12 cellular contexts compared by ENCODE assay signal in genomic region chr5:43429016-43429415, GRCh38. TPM values are rescaled to one million over a fixed set of nuclear protein-coding genes. Genes with fewer than 3 reads are reported as not detected.
DNase-seq lines count a peak whose midpoint lies in the region; ATAC-seq, FAIRE-seq and TF ChIP-seq lines count a peak whose summit lies in the region.
"Had no signal": no experiment of that assay in that cellular context is flagged by ENCODE, and none has a peak within 500 bp of the region (broad histone marks: within the 10 kb centered on the region; RNA-seq: fewer than 3 reads in every experiment).

No MANE protein-coding gene starts in this region.

- no peak overlapping the region for H2BK12ac ChIP-seq in mesenchymal stem cell (ENCODE audit: low read length in 2 of 2)

- no peak overlapping the region for H2BK5ac ChIP-seq in mesenchymal stem cell (ENCODE audit: low read depth, low read length, poor library complexity, severe bottlenecking)

- RAD21 ChIA-PET in GM12878 (lab: Charles Lee; ENCODE audit: unreplicated experiment) = no interaction called here

- H3K9ac ChIP-seq in GM12878 (ENCODE audit: control insufficient read depth, insufficient read depth, low read length) = no peak overlapping the region
- H3K9ac ChIP-seq in mesenchymal stem cell (ENCODE audit: low read length) = no peak overlapping the region
- H3K9ac ChIP-seq: GM23248 had no signal

- H3K27me3 ChIP-seq in GM12878 (replicated peaks in 1 of 2; ENCODE audit: control insufficient read depth in 2 of 2, insufficient read depth in 2 of 2, low read length in 1 of 2) = no peaks in the 10 kb centered on the region
- H3K27me3 ChIP-seq in mesenchymal stem cell (ENCODE audit: control insufficient read depth in 1 of 2, insufficient read depth in 1 of 2, low read length in 2 of 2) = no peaks in the 10 kb centered on the region

- H3K9me3 ChIP-seq in GM12878 (replicated peaks; ENCODE audit: control insufficient read depth, insufficient read depth, low read length) = no peaks in the 10 kb centered on the region
- H3K9me3 ChIP-seq in mesenchymal stem cell (ENCODE audit: control insufficient read depth, low read length) = no peaks in the 10 kb centered on the region

- no peak for TF ChIP-seq CTCF in GM12878 (IDR thresholded peaks at IDR 0.05 in 2 of 3, conservative IDR thresholded peaks at IDR 0.05 in 1 of 3; ENCODE audit: control insufficient read depth in 2 of 3, extremely low read depth in 1 of 3, insufficient read depth in 1 of 3, low read depth in 3 of 3, low read length in 3 of 3)

- no peak for TF ChIP-seq POLR2A in GM12878 (IDR thresholded peaks at IDR 0.05; ENCODE audit: low read depth, low read length)

- H2AK5ac ChIP-seq in mesenchymal stem cell (ENCODE audit: low read length, severe bottlenecking) = peak overlapping the region; percentile 1

- in situ Hi-C loops in GM12878 (cut with MboI) = no loop called here

- SMC1A ChIA-PET in GM12878 (lab: Charles Lee; ENCODE audit: uncharacterized antibody, unreplicated experiment) = interaction anchor here (1.2 kb wide), 1 partner anchor 17 kb away, joined by 4 read pairs; the partner anchor contains the start of gene CCL28

- peak overlapping the region in 1 of 2 experiments; percentile 30 for H3K18ac ChIP-seq in mesenchymal stem cell (ENCODE audit: low read depth in 1 of 2, low read length in 2 of 2)

- no peaks in the 10 kb centered on the region for H3K36me3 ChIP-seq in GM12878 (ENCODE audit: control insufficient read depth in 2 of 2, insufficient read depth in 2 of 2, low read length in 1 of 2)
- no peaks in the 10 kb centered on the region for H3K36me3 ChIP-seq in mesenchymal stem cell (ENCODE audit: control insufficient read depth in 1 of 2, insufficient read depth in 2 of 2, low read depth in 1 of 2, low read length in 2 of 2)

- BruUV-seq in GM12878 (replicated peaks; lab: Mats Ljungman, UMichigan) = no TSS peak

- no peak overlapping the region for H3K27ac ChIP-seq in GM12878 (ENCODE audit: control insufficient read depth, insufficient read depth)
- no peak overlapping the region for H3K27ac ChIP-seq in mesenchymal stem cell (ENCODE audit: low read length, poor library complexity, severe bottlenecking)
- H3K27ac ChIP-seq: GM23248 had no signal

- no peak overlapping the region for H4K8ac ChIP-seq in mesenchymal stem cell (ENCODE audit: low read length)

- ATAC-seq in GM12878 (no peak), GM18498 (IDR thresholded peaks at IDR 0.05; ENCODE audit: unreplicated experiment) (no peak)

- H3K4ac ChIP-seq in mesenchymal stem cell (ENCODE audit: low read depth in 1 of 2, low read length in 2 of 2) = no peak overlapping the region

- H4K91ac ChIP-seq in mesenchymal stem cell (ENCODE audit: low read length) = no peak overlapping the region

- TF ChIP-seq RAD21 in Ishikawa (IDR thresholded peaks at IDR 0.05; ENCODE audit: low read depth) (no peak), GM12878 (IDR thresholded peaks at IDR 0.05; ENCODE audit: insufficient read depth, low read depth, low read length) (no peak)

- intact Hi-C loops in GM12878 (cut with micrococcal nuclease; ENCODE audit: unreplicated experiment) = no loop called here

- H4K20me1 ChIP-seq in GM12878 (ENCODE audit: control insufficient read depth, insufficient read depth) = no peaks in the 10 kb centered on the region

- H2AFZ ChIP-seq in GM12878 (ENCODE audit: control insufficient read depth, low read depth, low read length) (no peak overlapping the region), mesenchymal stem cell (ENCODE audit: low read depth, low read length) (no peak overlapping the region)
- H2AFZ ChIP-seq: GM23248 had no signal

- H2BK15ac ChIP-seq in mesenchymal stem cell (ENCODE audit: low read depth, poor library complexity, severe bottlenecking) = no peak overlapping the region

- H3K4me1 ChIP-seq in GM12878 (ENCODE audit: control insufficient read depth, insufficient read depth, low read length) (no peaks in the 10 kb centered on the region), mesenchymal stem cell (ENCODE audit: control insufficient read depth, insufficient read depth, low read depth, low read length) (peaks cover 10% of the 10 kb centered on the region)

- H3K79me2 ChIP-seq in GM12878 (ENCODE audit: control insufficient read depth, insufficient read depth, low read length) = no peaks in the 10 kb centered on the region

- DNase-seq in GM12878 (ENCODE audit: low read depth, low spot score) (no peak), mesenchymal stem cell (no peak), HCEC 1CT (no peak), CD1c-positive myeloid dendritic cell (ENCODE audit: extremely low spot score) (no peak)
- DNase-seq: CD4-positive, CD25-positive, alpha-beta regulatory T cell; DMS53; GF-D8; GM23248; H7 had no signal

- POLR2A ChIA-PET in GM12878 (lab: Charles Lee) = no interaction called here

- peak; percentile 44 for FAIRE-seq in GM12878 (lab: Jason Lieb, UNC)
- FAIRE-seq: GM18507 had no signal

- TF ChIP-seq EP300 in Ishikawa (IDR thresholded peaks at IDR 0.05; ENCODE audit: borderline replicate concordance) (no peak), GM12878 (IDR thresholded peaks at IDR 0.05; ENCODE audit: borderline replicate concordance in 1 of 2, control insufficient read depth in 1 of 2, low read depth in 2 of 2, low read length in 2 of 2) (no peak)

- no peak overlapping the region for H2BK120ac ChIP-seq in mesenchymal stem cell (ENCODE audit: low read depth, low read length)

- WGBS in GM12878 (ENCODE audit: insufficient coverage, insufficient replicate concordance, low lambda C conversion rate, missing lambda C conversion rate) = 72% methylated on average over 7 of the region's 7 CpGs
- whole genome bisulfite sequencing in mesenchymal stem cell = 93% methylated on average over 7 of the region's 7 CpGs

- H3K4me2 ChIP-seq in GM12878 (ENCODE audit: control insufficient read depth, insufficient read depth) (no peak overlapping the region), mesenchymal stem cell (ENCODE audit: low read length, poor library complexity, severe bottlenecking) (no peak overlapping the region)

- no peak overlapping the region for H3K14ac ChIP-seq in mesenchymal stem cell (ENCODE audit: low read length in 2 of 2)

- no peaks in the 10 kb centered on the region for H3K79me1 ChIP-seq in mesenchymal stem cell (replicated peaks; ENCODE audit: low read length, poor library complexity, severe bottlenecking)

- H3K4me3 ChIP-seq in GM12878 (no peak overlapping the region), mesenchymal stem cell (ENCODE audit: insufficient read depth in 1 of 2, low read depth in 1 of 2, low read length in 2 of 2) (no peak overlapping the region)
- H3K4me3 ChIP-seq: GM23248 had no signal

- H3K23ac ChIP-seq in mesenchymal stem cell (ENCODE audit: low read length in 2 of 2) = no peak overlapping the region

- CTCF ChIA-PET in GM12878 (lab: Yijun Ruan, JAX) = no interaction called here

TF ChIP-seq in Ishikawa, 13 proteins besides CTCF, POLR2A, EP300 and RAD21:
- no peak for TF ChIP-seq EGR1 (IDR thresholded peaks at IDR 0.05)
- no peak for TF ChIP-seq CREB1 (IDR thresholded peaks at IDR 0.05; ENCODE audit: low read depth)
- TF ChIP-seq NFIC (IDR thresholded peaks at IDR 0.05) = 0 out of 2 replicates have a peak, but pooled peaks have one; percentile 14

TF ChIP-seq in GM12878, 131 proteins besides CTCF, POLR2A, EP300 and RAD21 (continues in another document):
- no peak for TF ChIP-seq KDM1A (IDR thresholded peaks at IDR 0.05; ENCODE audit: borderline replicate concordance)
- TF ChIP-seq CBX5 (IDR thresholded peaks at IDR 0.05; ENCODE audit: low read depth) = no peak
- TF ChIP-seq KAT2A (conservative IDR thresholded peaks at IDR 0.05; ENCODE audit: control insufficient read depth, low read depth, low read length) = no peak
- TF ChIP-seq HCFC1 (IDR thresholded peaks at IDR 0.05; ENCODE audit: low read length) = no peak
- no peak for TF ChIP-seq SIX5 (IDR thresholded peaks at IDR 0.05; ENCODE audit: low read depth, low read length, severe bottlenecking)
- no peak for TF ChIP-seq CBFB (IDR thresholded peaks at IDR 0.05; ENCODE audit: low read depth)

RNA-seq across cellular contexts. Expression of gene CCL28, which starts 16.8 kb away (rescaled TPM):
- total RNA-seq in GM12878 (2013; cell fraction: nucleolus; rRNA removed) = 10.8 and 11.5 TPM in 2 replicates
- total RNA-seq in GM12878 (2014; rRNA removed) (5.6 and 6.3 TPM in 2 replicates), GM12878 (2014; rRNA removed; fragmentation: Illumina TruSeq; extraction: Trizol) (6.2 and 6.4 TPM in 2 replicates), GM12878 (2021) (3.4 and 3.6 TPM in 2 replicates)
- polyA plus RNA-seq in GM12878 (2011; ENCODE audit: low read depth) = 3.9 TPM
- polyA plus RNA-seq in GM12878 (2011; rRNA removed) (1.5 and 1.7 TPM in 2 replicates), GM12878 (2014; fragmentation: Illumina TruSeq; extraction: Trizol) (6.3 and 8.2 TPM in 2 replicates), GM12878 (2014; fragmentation: Nextera tagmentation; extraction: Ambion mirVana) (1 to 10 TPM; 3.9 to 4.2 TPM), GM12878 (2014; rRNA removed) (4.3 and 7.5 TPM in 2 replicates), GM12878 (2016; fragmentation: Nextera tagmentation; extraction: Ambion mirVana) (1 to 10 TPM; 3.1 to 4.5 TPM)
- 0.65 and 0.81 TPM in 2 replicates for polyA plus RNA-seq in GM12878 (2011; cell fraction: cytosol; rRNA removed)
- 0.56 and 1.1 TPM in 2 replicates for polyA plus RNA-seq in GM12878 (2011; cell fraction: nucleus; rRNA removed)
- polyA plus RNA-seq in GM12878 (2012) = 5.1 and 6.7 TPM in 2 replicates
- polyA minus RNA-seq in GM12878 (2011; rRNA and poly(A)+ RNA removed) = 0.51 and 0.77 TPM in 2 replicates
- 0.42 TPM in 1 of 2 replicates, not detected in the other for polyA minus RNA-seq in GM12878 (2011; cell fraction: cytosol; rRNA and poly(A)+ RNA removed)
- polyA minus RNA-seq in GM12878 (2011; cell fraction: nucleus; rRNA and poly(A)+ RNA removed) = 0.36 and 0.86 TPM in 2 replicates
- polyA plus RNA-seq in mesenchymal stem cell (2013, experiment 1 of 2) = not detected
- not detected for polyA plus RNA-seq in mesenchymal stem cell (2013, experiment 2 of 2)
- total RNA-seq: H7 had no signal

RNA-seq across cellular contexts. Expression of gene TMEM267, which starts 54.6 kb away (rescaled TPM):
- 16.1 and 17.4 TPM in 2 replicates for total RNA-seq in GM12878 (2013; cell fraction: nucleolus; rRNA removed)
- total RNA-seq in GM12878 (2014; rRNA removed) (7.7 and 15.3 TPM in 2 replicates), GM12878 (2014; rRNA removed; fragmentation: Illumina TruSeq; extraction: Trizol) (8.2 and 9.0 TPM in 2 replicates), GM12878 (2021) (11.3 and 11.7 TPM in 2 replicates)
- 11.2 TPM for polyA plus RNA-seq in GM12878 (2011; ENCODE audit: low read depth)
- polyA plus RNA-seq in GM12878 (2011; rRNA removed) (16.4 and 20.3 TPM in 2 replicates), GM12878 (2014; fragmentation: Illumina TruSeq; extraction: Trizol) (10.6 and 11.0 TPM in 2 replicates), GM12878 (2014; fragmentation: Nextera tagmentation; extraction: Ambion mirVana) (10 to 100 TPM; 20.5 to 37.3 TPM), GM12878 (2014; rRNA removed) (7.4 and 9.5 TPM in 2 replicates), GM12878 (2016; fragmentation: Nextera tagmentation; extraction: Ambion mirVana) (10 to 100 TPM; 15.3 to 18.4 TPM)
- 4.9 and 6.1 TPM in 2 replicates for polyA plus RNA-seq in GM12878 (2011; cell fraction: cytosol; rRNA removed)
- 8.3 and 9.7 TPM in 2 replicates for polyA plus RNA-seq in GM12878 (2011; cell fraction: nucleus; rRNA removed)
- polyA plus RNA-seq in GM12878 (2012) = 7.5 and 8.9 TPM in 2 replicates
- polyA minus RNA-seq in GM12878 (2011; rRNA and poly(A)+ RNA removed) = 18.5 and 19.2 TPM in 2 replicates
- polyA minus RNA-seq in GM12878 (2011; cell fraction: cytosol; rRNA and poly(A)+ RNA removed) = 4.6 and 6.3 TPM in 2 replicates
- 2.8 and 3.5 TPM in 2 replicates for polyA minus RNA-seq in GM12878 (2011; cell fraction: nucleus; rRNA and poly(A)+ RNA removed)
- 11.5 TPM for polyA plus RNA-seq in mesenchymal stem cell (2013, experiment 1 of 2)
- 12.4 TPM for polyA plus RNA-seq in mesenchymal stem cell (2013, experiment 2 of 2)
